Comparison of ENCODE assay signal across 12 cellular contexts in genomic region chr1:172450524-172450885, GRCh38. TPM values are rescaled to one million over a fixed set of nuclear protein-coding genes. Genes with fewer than 3 reads are reported as not detected.
DNase-seq lines count a peak whose midpoint lies in the region; TF ChIP-seq lines count a peak whose summit lies in the region.
"Had no signal": no experiment of that assay in that cellular context is flagged by ENCODE, and none has a peak within 500 bp of the region (broad histone marks: within the 10 kb centered on the region; RNA-seq: fewer than 3 reads in every experiment).

No MANE protein-coding gene starts in this region.

- H3K4me3 ChIP-seq in osteoblast (ENCODE audit: insufficient read depth, low read length) = no peak overlapping the region

- intact Hi-C loops in dendritic cell treated with granulocyte-macrophage colony-stimulating factor and Interleukin-4, amounts not matched to agents 40 ng/mL and 50 ng/mL, for 4 days (cut with micrococcal nuclease) = loop anchor here (1.0 to 5.0 kb wide), 2 partner anchors 83 to 267 kb away; partner anchors contain the start of gene SUCO

- no peaks in the 10 kb centered on the region for H3K9me3 Mint-ChIP-seq in dendritic cell treated with granulocyte-macrophage colony-stimulating factor and Interleukin-4, amounts not matched to agents 40 ng/mL and 50 ng/mL, for 4 days
- H3K9me3 Mint-ChIP-seq: brain had no signal

- peak overlapping the region; percentile 59 for H3K4me2 ChIP-seq in osteoblast (ENCODE audit: insufficient read depth, low read length)

- H3K27ac Mint-ChIP-seq in dendritic cell treated with granulocyte-macrophage colony-stimulating factor and Interleukin-4, amounts not matched to agents 40 ng/mL and 50 ng/mL, for 4 days = peak overlapping the region; percentile 32

- H3K79me2 ChIP-seq in osteoblast (ENCODE audit: insufficient read depth, low read length) = no peaks in the 10 kb centered on the region

- H3K4me3 Mint-ChIP-seq in dendritic cell treated with granulocyte-macrophage colony-stimulating factor and Interleukin-4, amounts not matched to agents 40 ng/mL and 50 ng/mL, for 4 days = no peak overlapping the region

- H3K9me3 ChIP-seq in osteoblast (ENCODE audit: low read depth, low read length) = no peaks in the 10 kb centered on the region

- no peaks in the 10 kb centered on the region for H3K27me3 ChIP-seq in osteoblast (ENCODE audit: insufficient read depth, low read length)

- H3K36me3 Mint-ChIP-seq in dendritic cell treated with granulocyte-macrophage colony-stimulating factor and Interleukin-4, amounts not matched to agents 40 ng/mL and 50 ng/mL, for 4 days (ENCODE audit: low read depth) = no peaks in the 10 kb centered on the region
- H3K36me3 Mint-ChIP-seq: brain had no signal

- H3K27ac ChIP-seq in osteoblast (ENCODE audit: low read depth, low read length) = no peak overlapping the region

- H3K4me1 ChIP-seq in osteoblast (ENCODE audit: insufficient read depth, low read length) = peaks cover 13% of the 10 kb centered on the region

- no peak for TF ChIP-seq CTCF in osteoblast (IDR thresholded peaks at IDR 0.05; ENCODE audit: extremely low read depth, low read depth, low read length)

- peaks cover 28% of the 10 kb centered on the region for H3K4me1 Mint-ChIP-seq in dendritic cell treated with granulocyte-macrophage colony-stimulating factor and Interleukin-4, amounts not matched to agents 40 ng/mL and 50 ng/mL, for 4 days (ENCODE audit: low read depth)

- H2AFZ ChIP-seq in osteoblast (ENCODE audit: low read length) = peak overlapping the region; percentile 78

- no peaks in the 10 kb centered on the region for H3K27me3 Mint-ChIP-seq in dendritic cell treated with granulocyte-macrophage colony-stimulating factor and Interleukin-4, amounts not matched to agents 40 ng/mL and 50 ng/mL, for 4 days

- DNase-seq in NCI-H187 (lab: John Stamatoyannopoulos, UW) (peak; percentile 18 to 73), NCI-H187 treated with DMSO at 0.1 percent for 48 hours (lab: John Stamatoyannopoulos, UW) (no peak), NCI-H526 treated with DMSO at 0.1 percent for 48 hours (lab: John Stamatoyannopoulos, UW) (peak; percentile 63), osteoblast (ENCODE audit: insufficient read length, low spot score, missing footprints) (no peak), HPDE6-E6E7 (ENCODE audit: extremely low spot score) (no peak), NCI-H82 (lab: John Stamatoyannopoulos, UW) (no peak)
- DNase-seq in stimulated activated CD4-positive, alpha-beta T cell treated with anti-CD3 and anti-CD28 coated beads, Interleukin-12 subunit alpha, Interleukin-12 subunit beta, amount 100 ng/mL, for 4 hours = no peak

- no peaks in the 10 kb centered on the region for H4K20me1 ChIP-seq in osteoblast (ENCODE audit: insufficient read depth, low read length)

- no peaks in the 10 kb centered on the region for H3K36me3 ChIP-seq in osteoblast (ENCODE audit: insufficient read depth, low read length)

RNA-seq across cellular contexts. Expression of gene PIGC, which starts 6.6 kb away (rescaled TPM):
- total RNA-seq in osteoblast = 19.7 and 22.4 TPM in 2 replicates

RNA-seq across cellular contexts. Expression of gene C1orf105, which starts 30.0 kb away (rescaled TPM):
- total RNA-seq in osteoblast = not detected in 2 replicates
- total RNA-seq: kidney epithelial cell, M059J, RPMI7951 had no signal

Comparison
In these comparisons a context has a peak if more than half of its experiments do, and no peak if none do; other contexts are left out.
1. DNase-seq: peak in NCI-H187 (2 of 2) and NCI-H526 treated with DMSO at 0.1 percent for 48 hours (single experiment); none in NCI-H187 treated with DMSO at 0.1 percent for 48 hours (single experiment), osteoblast (single experiment), HPDE6-E6E7 (single experiment), NCI-H82 (single experiment) and stimulated activated CD4-positive, alpha-beta T cell treated with anti-CD3 and anti-CD28 coated beads, Interleukin-12 subunit alpha, Interleukin-12 subunit beta, amount 100 ng/mL, for 4 hours (single experiment).